In genomic region chr1:110607663-110608230, GRCh38 we compare ENCODE assay signal across 10 cellular contexts. TPM values are rescaled to one million over a fixed set of nuclear protein-coding genes. Genes with fewer than 3 reads are reported as not detected.
A peak's percentile ranks its signal among the peaks of the same experiment; 100 is the strongest.
DNase-seq lines count a peak whose midpoint lies in the region; ATAC-seq and TF ChIP-seq lines count a peak whose summit lies in the region.
"Had no signal": no experiment of that assay in that cellular context is flagged by ENCODE, and none has a peak within 500 bp of the region (broad histone marks: within the 10 kb centered on the region; RNA-seq: fewer than 3 reads in every experiment).

No MANE protein-coding gene starts in this region.

- ATAC-seq in T-cell (replicated peaks in 1 of 4) (peak in 2 of 4 experiments; percentile 9 to 26), GM18511 (IDR thresholded peaks at IDR 0.05; ENCODE audit: unreplicated experiment) (no peak), GM19452 (IDR thresholded peaks at IDR 0.05; ENCODE audit: unreplicated experiment) (no peak)

- H3K27me3 Mint-ChIP-seq in Calu3 (ENCODE audit: unreplicated experiment) = peaks cover 91% of the 10 kb centered on the region
- H3K27me3 Mint-ChIP-seq in T-cell = peaks cover 20 to 58% of the 10 kb centered on the region in 2 donors

- TF ChIP-seq CTCF in Calu3 (IDR thresholded peaks at IDR 0.05; ENCODE audit: unreplicated experiment) (no peak), left ventricle myocardium inferior (IDR thresholded peaks at IDR 0.05; ENCODE audit: borderline replicate concordance) (no peak), prostate gland (IDR thresholded peaks at IDR 0.05) (no peak)

- no peak for TF ChIP-seq POLR2A in prostate gland (IDR thresholded peaks at IDR 0.05)

- BruUV-seq in Calu3 (replicated peaks; lab: Mats Ljungman, UMichigan) = no TSS peak

- CTCF ChIA-PET in Calu3 (lab: Charles Lee) (interaction anchor here (1.1 kb wide), 1 partner anchor 175 kb away, joined by 5 read pairs; no protein-coding TSS in a partner anchor), T-cell (lab: Charles Lee) (interaction anchor here in 1 of 2 donors (2.4 to 2.6 kb wide), 2 partner anchors 12 to 158 kb away, joined by 10 read pairs; no protein-coding TSS in a partner anchor)

- H3K36me3 Mint-ChIP-seq in Calu3 (ENCODE audit: insufficient read depth, unreplicated experiment) (no peaks in the 10 kb centered on the region), T-cell (peaks cover 9% of the 10 kb centered on the region)

- intact Hi-C loops in Calu3 (cut with micrococcal nuclease; ENCODE audit: unreplicated experiment) = no loop called here
- intact Hi-C loops in left ventricle myocardium inferior (cut with micrococcal nuclease) = no loop called here
- intact Hi-C loops in prostate gland (cut with DNase I) = no loop called here

- H3K36me3 ChIP-seq in left ventricle myocardium inferior (no peaks in the 10 kb centered on the region), prostate gland (no peaks in the 10 kb centered on the region)

- peak overlapping the region; percentile 64 for H3K4me3 Mint-ChIP-seq in Calu3 (ENCODE audit: low read depth, unreplicated experiment)
- H3K4me3 Mint-ChIP-seq in T-cell = peak overlapping the region; percentile 62 to 83 (median 65)

- no peaks in the 10 kb centered on the region for H3K4me1 Mint-ChIP-seq in Calu3 (ENCODE audit: low read depth, unreplicated experiment)
- H3K4me1 Mint-ChIP-seq in T-cell = peaks cover 9 to 30% (median 12%) of the 10 kb centered on the region in 3 donors

- peak overlapping the region; percentile 74 for H3K4me3 ChIP-seq in left ventricle myocardium inferior
- peak overlapping the region; percentile 41 to 44 for H3K4me3 ChIP-seq in prostate gland

- no peak for DNase-seq in Calu3
- no peak for DNase-seq in T-cell
- DNase-seq in left ventricle myocardium inferior = no peak
- DNase-seq in prostate gland (ENCODE audit: low spot score) = no peak
- DNase-seq in inferior parietal cortex (ENCODE audit: extremely low spot score) = no peak
- no peak for DNase-seq in DMS153 treated with DMSO at 0.1 percent for 48 hours (lab: John Stamatoyannopoulos, UW; ENCODE audit: unreplicated experiment)
- DNase-seq: Kasumi-1 had no signal

- WGBS in prostate gland = 8% methylated on average over 17 of the region's 21 CpGs

- H3K27ac ChIP-seq in left ventricle myocardium inferior (replicated peaks) (no peak overlapping the region), prostate gland (no peak overlapping the region)

- H3K9me3 ChIP-seq in left ventricle myocardium inferior (replicated peaks) = no peaks in the 10 kb centered on the region
- H3K9me3 ChIP-seq in prostate gland = no peaks in the 10 kb centered on the region

- H3K9me3 Mint-ChIP-seq in Calu3 (ENCODE audit: low read depth, unreplicated experiment) (no peaks in the 10 kb centered on the region), T-cell (no peaks in the 10 kb centered on the region)

- no peak overlapping the region for H3K27ac Mint-ChIP-seq in Calu3 (ENCODE audit: unreplicated experiment)
- no peak overlapping the region for H3K27ac Mint-ChIP-seq in T-cell

- peaks cover 100% of the 10 kb centered on the region for H3K27me3 ChIP-seq in left ventricle myocardium inferior (ENCODE audit: low read depth)
- no peaks in the 10 kb centered on the region for H3K27me3 ChIP-seq in prostate gland (replicated peaks; ENCODE audit: insufficient read depth)

- H3K4me1 ChIP-seq in left ventricle myocardium inferior (peaks cover 34% of the 10 kb centered on the region), prostate gland (replicated peaks) (no peaks in the 10 kb centered on the region)

- POLR2A ChIA-PET in T-cell (lab: Charles Lee) = interaction anchor here in 1 of 2 donors (0.8 kb wide), 1 partner anchor 56 kb away, joined by 3 read pairs; no protein-coding TSS in a partner anchor

RNA-seq across cellular contexts. Expression of gene KCNA2, which starts 1.6 kb away (rescaled TPM):
- total RNA-seq in Calu3 (2022) (not detected in 2 replicates), T-cell (1 to 10 TPM in 2 of 5 donors, under 1 TPM in 3; 0.46 to 2.7 (median 0.93) TPM), left ventricle myocardium inferior (0.71 TPM), prostate gland (1 to 10 TPM in 1 of 2 donors, under 1 TPM in 1; 0.64 to 6.2 TPM)
- total RNA-seq: renal cortical epithelial cell had no signal
